Comparison of ENCODE assay signal across 1 cellular context in genomic region chrX:145881175-145881867, GRCh38.
A peak's percentile ranks its signal among the peaks of the same experiment; 100 is the strongest.
TF ChIP-seq lines count a peak whose summit lies in the region.

No MANE protein-coding gene starts in this region.

TF ChIP-seq in H1, 55 proteins besides CTCF, POLR2A, EP300 and RAD21 (continued from another document):
- peak; percentile 34 for TF ChIP-seq ASH2L (IDR thresholded peaks at IDR 0.05; ENCODE audit: low read length)
- TF ChIP-seq USF2 (IDR thresholded peaks at IDR 0.05; ENCODE audit: low read length) = no peak
- TF ChIP-seq, protein P1, sequence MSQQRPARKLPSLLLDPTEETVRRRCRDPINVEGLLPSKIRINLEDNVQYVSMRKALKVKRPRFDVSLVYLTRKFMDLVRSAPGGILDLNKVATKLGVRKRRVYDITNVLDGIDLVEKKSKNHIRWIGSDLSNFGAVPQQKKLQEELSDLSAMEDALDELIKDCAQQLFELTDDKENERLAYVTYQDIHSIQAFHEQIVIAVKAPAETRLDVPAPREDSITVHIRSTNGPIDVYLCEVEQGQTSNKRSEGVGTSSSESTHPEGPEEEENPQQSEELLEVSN (IDR thresholded peaks at IDR 0.05) = peak; percentile 53; the same call in 1 of the 2 replicates
TF ChIP-seq in H1: peak in this region for 2.
